1 cellular context compared by ENCODE assay signal in the genomic region with DNA sequence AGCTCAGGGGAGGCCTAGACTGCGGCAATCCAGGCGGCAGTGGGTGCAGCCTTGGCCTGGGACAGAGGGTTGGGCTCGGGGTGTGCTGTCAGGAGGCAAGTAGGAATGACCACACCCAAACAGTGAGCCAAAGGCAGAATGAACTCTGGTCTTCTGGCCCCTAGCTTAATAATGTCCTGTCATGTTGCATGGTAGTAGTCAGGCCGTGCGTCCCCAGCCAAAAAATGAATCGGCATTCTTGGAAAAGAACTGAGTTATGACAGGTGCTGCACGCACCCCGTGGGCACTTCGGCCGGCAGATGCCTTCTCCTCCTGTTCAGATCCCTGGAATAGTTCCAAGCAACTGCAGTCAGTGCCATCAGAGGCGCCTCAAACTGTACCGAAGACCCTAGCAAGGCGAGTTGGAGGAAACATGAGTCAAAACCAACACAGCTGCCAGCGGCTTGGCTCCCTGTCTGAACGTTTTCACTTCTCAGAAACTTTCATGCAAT.
TF ChIP-seq lines count a peak whose summit lies in the region.

No MANE protein-coding gene starts in this region.

TF ChIP-seq in K562, 482 proteins besides CTCF, POLR2A, EP300 and RAD21 (continued from another document):
- TF ChIP-seq, protein P1, sequence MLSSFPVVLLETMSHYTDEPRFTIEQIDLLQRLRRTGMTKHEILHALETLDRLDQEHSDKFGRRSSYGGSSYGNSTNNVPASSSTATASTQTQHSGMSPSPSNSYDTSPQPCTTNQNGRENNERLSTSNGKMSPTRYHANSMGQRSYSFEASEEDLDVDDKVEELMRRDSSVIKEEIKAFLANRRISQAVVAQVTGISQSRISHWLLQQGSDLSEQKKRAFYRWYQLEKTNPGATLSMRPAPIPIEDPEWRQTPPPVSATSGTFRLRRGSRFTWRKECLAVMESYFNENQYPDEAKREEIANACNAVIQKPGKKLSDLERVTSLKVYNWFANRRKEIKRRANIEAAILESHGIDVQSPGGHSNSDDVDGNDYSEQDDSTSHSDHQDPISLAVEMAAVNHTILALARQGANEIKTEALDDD (IDR thresholded peaks at IDR 0.05): peak; percentile 44; the same call in 1 of the 2 replicates
- TF ChIP-seq KAT7 (CRISPR knock-in tag; IDR thresholded peaks at IDR 0.05; ENCODE audit: borderline replicate concordance) (no peak), KLF10 (CRISPR knock-in tag; IDR thresholded peaks at IDR 0.05) (no peak), TAF7 (tag; IDR thresholded peaks at IDR 0.05) (no peak), ZNF316 (IDR thresholded peaks at IDR 0.05) (peak; percentile 47), C11orf30 (IDR thresholded peaks at IDR 0.05; ENCODE audit: low read depth) (peak; percentile 52), EP400 (IDR thresholded peaks at IDR 0.05) (no peak), MAFF (IDR thresholded peaks at IDR 0.05; ENCODE audit: low read length) (peak; percentile 21; the same call in 1 of the 2 replicates), NFE2 (IDR thresholded peaks at IDR 0.05; ENCODE audit: low read depth) (peak; percentile 56; the same call in 1 of the 2 replicates), ZBED1 (IDR thresholded peaks at IDR 0.05) (no peak)
- TF ChIP-seq, protein P2, sequence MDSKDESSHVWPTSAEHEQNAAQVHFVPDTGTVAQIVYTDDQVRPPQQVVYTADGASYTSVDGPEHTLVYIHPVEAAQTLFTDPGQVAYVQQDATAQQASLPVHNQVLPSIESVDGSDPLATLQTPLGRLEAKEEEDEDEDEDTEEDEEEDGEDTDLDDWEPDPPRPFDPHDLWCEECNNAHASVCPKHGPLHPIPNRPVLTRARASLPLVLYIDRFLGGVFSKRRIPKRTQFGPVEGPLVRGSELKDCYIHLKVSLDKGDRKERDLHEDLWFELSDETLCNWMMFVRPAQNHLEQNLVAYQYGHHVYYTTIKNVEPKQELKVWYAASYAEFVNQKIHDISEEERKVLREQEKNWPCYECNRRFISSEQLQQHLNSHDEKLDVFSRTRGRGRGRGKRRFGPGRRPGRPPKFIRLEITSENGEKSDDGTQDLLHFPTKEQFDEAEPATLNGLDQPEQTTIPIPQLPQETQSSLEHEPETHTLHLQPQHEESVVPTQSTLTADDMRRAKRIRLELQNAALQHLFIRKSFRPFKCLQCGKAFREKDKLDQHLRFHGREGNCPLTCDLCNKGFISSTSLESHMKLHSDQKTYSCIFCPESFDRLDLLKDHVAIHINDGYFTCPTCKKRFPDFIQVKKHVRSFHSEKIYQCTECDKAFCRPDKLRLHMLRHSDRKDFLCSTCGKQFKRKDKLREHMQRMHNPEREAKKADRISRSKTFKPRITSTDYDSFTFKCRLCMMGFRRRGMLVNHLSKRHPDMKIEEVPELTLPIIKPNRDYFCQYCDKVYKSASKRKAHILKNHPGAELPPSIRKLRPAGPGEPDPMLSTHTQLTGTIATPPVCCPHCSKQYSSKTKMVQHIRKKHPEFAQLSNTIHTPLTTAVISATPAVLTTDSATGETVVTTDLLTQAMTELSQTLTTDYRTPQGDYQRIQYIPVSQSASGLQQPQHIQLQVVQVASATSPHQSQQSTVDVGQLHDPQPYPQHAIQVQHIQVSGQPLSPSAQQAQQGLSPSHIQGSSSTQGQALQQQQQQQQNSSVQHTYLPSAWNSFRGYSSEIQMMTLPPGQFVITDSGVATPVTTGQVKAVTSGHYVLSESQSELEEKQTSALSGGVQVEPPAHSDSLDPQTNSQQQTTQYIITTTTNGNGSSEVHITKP (IDR thresholded peaks at IDR 0.05; ENCODE audit: partially characterized antibody): no peak
- TF ChIP-seq, protein P3, sequence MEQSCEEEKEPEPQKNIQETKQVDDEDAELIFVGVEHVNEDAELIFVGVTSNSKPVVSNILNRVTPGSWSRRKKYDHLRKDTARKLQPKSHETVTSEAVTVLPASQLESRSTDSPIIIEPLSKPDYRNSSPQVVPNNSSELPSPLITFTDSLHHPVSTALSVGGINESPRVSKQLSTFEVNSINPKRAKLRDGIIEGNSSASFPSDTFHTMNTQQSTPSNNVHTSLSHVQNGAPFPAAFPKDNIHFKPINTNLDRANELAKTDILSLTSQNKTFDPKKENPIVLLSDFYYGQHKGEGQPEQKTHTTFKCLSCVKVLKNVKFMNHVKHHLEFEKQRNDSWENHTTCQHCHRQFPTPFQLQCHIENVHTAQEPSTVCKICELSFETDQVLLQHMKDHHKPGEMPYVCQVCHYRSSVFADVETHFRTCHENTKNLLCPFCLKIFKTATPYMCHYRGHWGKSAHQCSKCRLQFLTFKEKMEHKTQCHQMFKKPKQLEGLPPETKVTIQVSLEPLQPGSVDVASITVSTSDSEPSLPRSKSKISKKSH (CRISPR knock-in tag; IDR thresholded peaks at IDR 0.05): no peak
- TF ChIP-seq, protein P4, sequence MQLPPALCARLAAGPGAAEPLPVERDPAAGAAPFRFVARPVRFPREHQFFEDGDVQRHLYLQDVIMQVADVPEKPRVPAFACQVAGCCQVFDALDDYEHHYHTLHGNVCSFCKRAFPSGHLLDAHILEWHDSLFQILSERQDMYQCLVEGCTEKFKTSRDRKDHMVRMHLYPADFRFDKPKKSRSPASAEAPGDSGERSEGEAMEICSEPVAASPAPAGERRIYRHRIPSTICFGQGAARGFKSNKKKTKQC (CRISPR knock-in tag; IDR thresholded peaks at IDR 0.05): no peak
- TF ChIP-seq, protein P5, sequence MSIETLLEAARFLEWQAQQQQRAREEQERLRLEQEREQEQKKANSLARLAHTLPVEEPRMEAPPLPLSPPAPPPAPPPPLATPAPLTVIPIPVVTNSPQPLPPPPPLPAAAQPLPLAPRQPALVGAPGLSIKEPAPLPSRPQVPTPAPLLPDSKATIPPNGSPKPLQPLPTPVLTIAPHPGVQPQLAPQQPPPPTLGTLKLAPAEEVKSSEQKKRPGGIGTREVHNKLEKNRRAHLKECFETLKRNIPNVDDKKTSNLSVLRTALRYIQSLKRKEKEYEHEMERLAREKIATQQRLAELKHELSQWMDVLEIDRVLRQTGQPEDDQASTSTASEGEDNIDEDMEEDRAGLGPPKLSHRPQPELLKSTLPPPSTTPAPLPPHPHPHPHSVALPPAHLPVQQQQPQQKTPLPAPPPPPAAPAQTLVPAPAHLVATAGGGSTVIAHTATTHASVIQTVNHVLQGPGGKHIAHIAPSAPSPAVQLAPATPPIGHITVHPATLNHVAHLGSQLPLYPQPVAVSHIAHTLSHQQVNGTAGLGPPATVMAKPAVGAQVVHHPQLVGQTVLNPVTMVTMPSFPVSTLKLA (conservative IDR thresholded peaks at IDR 0.05): 0 out of 4 replicates have a peak, but pooled peaks of 1 of the 2 experiments have one; percentile 20
